10 cellular contexts compared by ENCODE assay signal in genomic region chr10:124619195-124619594, GRCh38.
DNase-seq lines count a peak whose midpoint lies in the region; ATAC-seq and TF ChIP-seq lines count a peak whose summit lies in the region.
"Had no signal": no experiment of that assay in that cellular context is flagged by ENCODE, and none has a peak within 500 bp of the region (broad histone marks: within the 10 kb centered on the region; RNA-seq: fewer than 3 reads in every experiment).

No MANE protein-coding gene starts in this region.

- H3K27ac ChIP-seq in SU-DHL-6 (ENCODE audit: low read depth, low read length) (peak overlapping the region; percentile 99), right cardiac atrium (ENCODE audit: low read length) (no peak overlapping the region)

- H3K4me1 ChIP-seq in right cardiac atrium (ENCODE audit: control insufficient read depth, insufficient read depth, low read length), result peaks cover 10% of the 10 kb centered on the region
- H3K4me1 ChIP-seq: HAP-1 had no signal

- peak overlapping the region; percentile 70 for H3K9ac ChIP-seq in SU-DHL-6 (ENCODE audit: low read length)

- 79% methylated on average over 9 of the region's 9 CpGs for WGBS in right cardiac atrium

- H3K9me3 ChIP-seq in SU-DHL-6 (ENCODE audit: insufficient read depth, low read length) (no peaks in the 10 kb centered on the region), right cardiac atrium (ENCODE audit: control insufficient read depth, low read length) (no peaks in the 10 kb centered on the region)
- H3K9me3 ChIP-seq: HAP-1 had no signal

- intact Hi-C loops in CD14-positive monocyte (cut with micrococcal nuclease) (loop anchor here in 1 of 2 donors (10.0 kb wide), 1 partner anchor 74 kb away; no protein-coding TSS in a partner anchor), left colon (cut with DNase I, micrococcal nuclease) (no loop called here), right cardiac atrium (cut with DNase I) (no loop called here)

- H3K4me2 ChIP-seq in SU-DHL-6 (ENCODE audit: low read depth, low read length, poor library complexity, severe bottlenecking), result peak overlapping the region; percentile 56

- H3K79me2 ChIP-seq in SU-DHL-6 (ENCODE audit: insufficient read depth, low read length), result peaks cover 36% of the 10 kb centered on the region

- peak; percentile 33 for ATAC-seq in GM21529 (IDR thresholded peaks at IDR 0.05; ENCODE audit: unreplicated experiment)
- peak; percentile 53 for ATAC-seq in left colon
- no peak for ATAC-seq in right cardiac atrium

- H3K27me3 ChIP-seq in SU-DHL-6 (ENCODE audit: low read length), result no peaks in the 10 kb centered on the region
- H3K27me3 ChIP-seq in right cardiac atrium (ENCODE audit: control insufficient read depth, insufficient read depth), result no peaks in the 10 kb centered on the region

- H3K4me1 Mint-ChIP-seq in CD14-positive monocyte, result peaks cover 27% of the 10 kb centered on the region

- H3K4me3 ChIP-seq in SU-DHL-6 (ENCODE audit: insufficient read depth, low read length, poor library complexity, severe bottlenecking), result peak overlapping the region; percentile 7
- no peak overlapping the region for H3K4me3 ChIP-seq in right cardiac atrium (ENCODE audit: low read length)
- H3K4me3 ChIP-seq: HAP-1 had no signal

- H3K9me3 Mint-ChIP-seq in CD14-positive monocyte, result no peaks in the 10 kb centered on the region

- no peak overlapping the region for H2AFZ ChIP-seq in SU-DHL-6 (ENCODE audit: low read depth, low read length, severe bottlenecking)

- DNase-seq in CD14-positive monocyte (ENCODE audit: low spot score) (no peak), left colon (no peak), HUDEP-2 (lab: John Stamatoyannopoulos, UW; ENCODE audit: unreplicated experiment in 76 of 76) (no peak), H4 (ENCODE audit: low spot score) (no peak), ACHN (no peak), right cardiac atrium (no peak)
- DNase-seq: NCI-H446 had no signal

- no peaks in the 10 kb centered on the region for H4K20me1 ChIP-seq in SU-DHL-6 (ENCODE audit: low read depth, low read length)

- peaks cover 43 to 78% of the 10 kb centered on the region in 2 donors for H3K36me3 Mint-ChIP-seq in CD14-positive monocyte

- no peaks in the 10 kb centered on the region for H3K9me2 ChIP-seq in SU-DHL-6 (replicated peaks; ENCODE audit: insufficient read depth, low read length)

- H3K36me3 ChIP-seq in SU-DHL-6 (ENCODE audit: low read length), result no peaks in the 10 kb centered on the region; the same call in 1 of the 2 replicates
- H3K36me3 ChIP-seq: HAP-1 had no signal

- peak overlapping the region in 4 of 7 donors; percentile 30 to 81 (median 53) for H3K27ac Mint-ChIP-seq in CD14-positive monocyte

- in situ Hi-C loops in ACHN (cut with HindIII; ENCODE audit: low pct_ligation_motif_present, low pct_unique_long_range_greater_than_20kb, low sequenced_read_pairs), result no loop called here

- H3K27me3 Mint-ChIP-seq in CD14-positive monocyte (ENCODE audit: low read depth in 3 of 3), result no peaks in the 10 kb centered on the region

- peaks cover 76% of the 10 kb centered on the region for H3F3A ChIP-seq in SU-DHL-6 (ENCODE audit: insufficient read depth)

- peak overlapping the region; percentile 43 to 54 for H3K4me3 Mint-ChIP-seq in CD14-positive monocyte

- TF ChIP-seq CTCF in CD14-positive monocyte (IDR thresholded peaks at IDR 0.05) (no peak), SU-DHL-6 (IDR thresholded peaks at IDR 0.05; ENCODE audit: insufficient read depth, low read length, poor library complexity, severe bottlenecking) (no peak)

Comparison
In these comparisons a context has a peak if more than half of its experiments do, and no peak if none do; other contexts are left out.
1. ATAC-seq: peak in GM21529 (single experiment) and left colon (single experiment); none in right cardiac atrium (0 of 2).